Comparison of ENCODE assay signal across 22 cellular contexts in the genomic region with DNA sequence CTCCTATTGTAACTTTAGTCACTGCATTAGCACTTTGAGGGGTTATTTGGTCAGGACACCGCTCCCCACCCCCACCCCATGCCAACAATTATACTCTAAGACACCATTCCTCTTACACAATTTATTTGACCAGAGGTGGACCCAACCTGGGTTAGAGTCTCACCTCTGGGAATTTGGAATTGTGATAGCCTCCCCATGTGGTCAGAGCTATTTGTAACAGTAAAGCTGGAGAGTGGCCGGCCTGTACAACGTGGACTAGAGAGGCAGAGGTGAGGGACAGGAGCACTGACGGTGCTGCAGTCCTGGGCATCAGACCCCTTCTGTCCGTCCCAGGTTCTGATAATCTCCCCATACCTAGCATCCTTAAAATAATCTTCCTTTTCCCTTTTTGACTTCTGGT. TPM values are rescaled to one million over a fixed set of nuclear protein-coding genes. Genes with fewer than 3 reads are reported as not detected.
DNase-seq lines count a peak whose midpoint lies in the region; ATAC-seq, FAIRE-seq and TF ChIP-seq lines count a peak whose summit lies in the region.
"Had no signal": no experiment of that assay in that cellular context is flagged by ENCODE, and none has a peak within 500 bp of the region (broad histone marks: within the 10 kb centered on the region; RNA-seq: fewer than 3 reads in every experiment).

No MANE protein-coding gene starts in this region.

- H3K4me3 ChIP-seq in liver (ENCODE audit: low read depth in 1 of 3, low read length in 3 of 3) (no peak overlapping the region), HepG2 (replicated peaks in 1 of 3; ENCODE audit: insufficient read depth in 1 of 3, low read depth in 2 of 3, low read length in 3 of 3) (no peak overlapping the region), neutrophil (ENCODE audit: low read depth in 1 of 2, low read length in 1 of 2) (no peak overlapping the region)
- H3K4me3 ChIP-seq: A549; BLaER1 treated with 17β-estradiol and CSF1 and Interleukin-3, amounts not matched to agents 10 nM and 100 nM; GM23248 had no signal

- no peak for TF ChIP-seq CTCF in liver (IDR thresholded peaks at IDR 0.05; ENCODE audit: low read depth, low read length, missing input control)
- no peak; the same call in 1 of the 2 replicates for TF ChIP-seq CTCF in HepG2 (CRISPR knock-in tag; IDR thresholded peaks at IDR 0.05)
- no peak for TF ChIP-seq CTCF in neutrophil (IDR thresholded peaks at IDR 0.05)

- POLR2A ChIA-PET in HepG2 (lab: Yijun Ruan, JAX) = interaction anchor here (0.8 to 2.1 kb wide), 2 partner anchors 56 to 81 kb away, joined by 3 to 12 read pairs; partner anchors contain the start of gene AMDHD1

- ATAC-seq in HepG2 = no peak
- peak; percentile 23 for ATAC-seq in left lobe of liver

- H3K27ac ChIP-seq in liver (ENCODE audit: low read depth in 1 of 2, low read length in 2 of 2) (no peak overlapping the region), HepG2 (ENCODE audit: extremely low read length, insufficient read depth, low read length) (no peak overlapping the region), neutrophil (peak overlapping the region; percentile 98)
- H3K27ac ChIP-seq: A549, GM23248 had no signal

- H3K79me2 ChIP-seq in HepG2 (ENCODE audit: insufficient read depth, low read length) = no peaks in the 10 kb centered on the region

- FAIRE-seq in HepG2 (lab: Jason Lieb, UNC) = no peak
- no peak for FAIRE-seq in GM12891 (lab: Jason Lieb, UNC)
- FAIRE-seq: A549, G401.6, H1 had no signal

- 62% methylated on average over 5 of the region's 5 CpGs for WGBS in liver
- 79% methylated on average over 5 of the region's 5 CpGs for WGBS in HepG2 (ENCODE audit: low lambda C conversion rate)

- intact Hi-C loops in HepG2 (cut with micrococcal nuclease; ENCODE audit: unreplicated experiment) = loop anchor here (5.0 kb wide), 2 partner anchors 42 to 142 kb away; partner anchors contain the start of gene SNRPF

- CTCF ChIA-PET in HepG2 (lab: Yijun Ruan, JAX; ENCODE audit: low intra/inter-chr PET ratio, low total read pairs) = interaction anchor here (1.8 to 3.6 kb wide), 3 partner anchors 79 to 179 kb away, joined by 6 to 35 read pairs (median 7); no protein-coding TSS in a partner anchor

- H4K20me1 ChIP-seq in HepG2 (ENCODE audit: insufficient read depth, low read length) = no peaks in the 10 kb centered on the region
- H4K20me1 ChIP-seq: BLaER1 treated with 17β-estradiol and CSF1 and Interleukin-3, amounts not matched to agents 10 nM and 100 nM had no signal

- no peak overlapping the region for H3K9ac ChIP-seq in liver (ENCODE audit: low read depth in 1 of 2, low read length in 2 of 2)
- no peak overlapping the region for H3K9ac ChIP-seq in HepG2 (ENCODE audit: insufficient read depth, low read depth, low read length)
- H3K9ac ChIP-seq: BLaER1 treated with 17β-estradiol and CSF1 and Interleukin-3, amounts not matched to agents 10 nM and 100 nM; GM23248 had no signal

- DNase-seq in HepG2 (ENCODE audit: low spot score) (no peak), left lobe of liver (ENCODE audit: low spot score) (no peak), NCI-H748 treated with DMSO at 0.1 percent for 48 hours (lab: John Stamatoyannopoulos, UW) (no peak), DMS79 (lab: John Stamatoyannopoulos, UW) (no peak), GM12891 (ENCODE audit: insufficient read length, low spot score) (no peak)
- DNase-seq: 8988T; ACHN; AML-193; BE2C; Calu3; CD4-positive, alpha-beta memory T cell; COR-L47; DMS53; DND-41; GM23248; H7 had no signal

- H3K9me3 ChIP-seq in liver (ENCODE audit: control insufficient read depth in 4 of 4, low read length in 3 of 4) (no peaks in the 10 kb centered on the region), HepG2 (ENCODE audit: low read length) (no peaks in the 10 kb centered on the region), neutrophil (no peaks in the 10 kb centered on the region)
- H3K9me3 ChIP-seq: A549, BE2C had no signal

- in situ Hi-C loops in HepG2 (cut with HindIII; ENCODE audit: extremely low pct_ligation_motif_present, low pct_unique_long_range_greater_than_20kb) = loop anchor here (5.0 to 25.0 kb wide), 2 partner anchors 82 to 412 kb away; no protein-coding TSS in a partner anchor

- BruUV-seq in HepG2 (replicated peaks; lab: Mats Ljungman, UMichigan) = no TSS peak

- H3K4me1 ChIP-seq in liver (ENCODE audit: control insufficient read depth in 4 of 4, insufficient read depth in 4 of 4, low read length in 3 of 4) = peaks cover 7 to 39% (median 19%) of the 10 kb centered on the region in 4 donors
- H3K4me1 ChIP-seq in HepG2 (ENCODE audit: insufficient read depth, low read length) = peaks cover 47% of the 10 kb centered on the region
- H3K4me1 ChIP-seq in neutrophil (ENCODE audit: control insufficient read depth in 1 of 2, insufficient read depth in 1 of 2, low read depth in 1 of 2, low read length in 1 of 2) = peaks cover 41 to 44% of the 10 kb centered on the region in 2 experiments
- H3K4me1 ChIP-seq: BE2C had no signal

- H3K36me3 ChIP-seq in liver (ENCODE audit: control insufficient read depth in 4 of 4, insufficient read depth in 3 of 4, low read depth in 1 of 4, low read length in 3 of 4) (peaks cover 0 to 23% (median 16%) of the 10 kb centered on the region in 4 donors), HepG2 (replicated peaks in 1 of 2; ENCODE audit: control insufficient read depth in 1 of 2, insufficient read depth in 2 of 2, low read length in 2 of 2) (peaks cover 3 to 16% of the 10 kb centered on the region in 2 experiments; a peak in 3 of 5 replicates), neutrophil (peaks cover 59% of the 10 kb centered on the region)
- H3K36me3 ChIP-seq: BE2C had no signal

- no peak for TF ChIP-seq EP300 in HepG2 (IDR thresholded peaks at IDR 0.05; ENCODE audit: low read depth in 2 of 2, low read length in 2 of 2)
- no peak for TF ChIP-seq EP300 in HepG2 (CRISPR knock-in tag; IDR thresholded peaks at IDR 0.05; ENCODE audit: borderline replicate concordance)

- peak; percentile 26 to 27 for TF ChIP-seq RAD21 in liver (IDR thresholded peaks at IDR 0.05)
- no peak for TF ChIP-seq RAD21 in HepG2 (CRISPR knock-in tag; IDR thresholded peaks at IDR 0.05)

- TF ChIP-seq POLR2A in HepG2 (IDR thresholded peaks at IDR 0.05; ENCODE audit: insufficient read depth in 1 of 2, low read depth in 2 of 2, low read length in 2 of 2) (no peak), GM12891 (IDR thresholded peaks at IDR 0.05; ENCODE audit: low read depth, low read length) (no peak)

- H3K27me3 ChIP-seq in liver (ENCODE audit: control insufficient read depth in 4 of 4, insufficient read depth in 4 of 4, low read length in 3 of 4) (no peaks in the 10 kb centered on the region), HepG2 (ENCODE audit: control insufficient read depth in 1 of 2, insufficient read depth in 2 of 2, low read length in 2 of 2) (no peaks in the 10 kb centered on the region), neutrophil (no peaks in the 10 kb centered on the region)
- H3K27me3 ChIP-seq: BE2C; BLaER1 treated with 17β-estradiol and CSF1 and Interleukin-3, amounts not matched to agents 10 nM and 100 nM had no signal

- no peak overlapping the region for H3K4me2 ChIP-seq in HepG2 (ENCODE audit: low read depth, low read length)
- H3K4me2 ChIP-seq: A549 had no signal

- no peak overlapping the region for H2AFZ ChIP-seq in HepG2 (ENCODE audit: low read length)
- H2AFZ ChIP-seq: GM23248 had no signal

RNA-seq across cellular contexts. Expression of gene HAL, which starts 3.3 kb away (rescaled TPM):
- total RNA-seq in liver (100 to 1,000 TPM; 125 to 174 TPM), HepG2 (2016; rRNA removed; fragmentation: Illumina TruSeq; extraction: Trizol) (0.56 and 0.89 TPM in 2 replicates), left lobe of liver (210 TPM)
- polyA plus RNA-seq in liver (100 to 1,000 TPM in 1 of 2 donors, 10 to 100 TPM in 1; 62.4 to 114 TPM), HepG2 (2011; rRNA removed) (37.8 and 63.7 TPM in 2 replicates)
- 0.10 and 0.26 TPM in 2 replicates for total RNA-seq in HepG2 (2016; cell fraction: cytosol; rRNA removed; fragmentation: Illumina TruSeq; extraction: Trizol; ENCODE audit: low read depth)
- 0.58 and 1.1 TPM in 2 replicates for total RNA-seq in HepG2 (2016; cell fraction: insoluble cytoplasmic fraction; rRNA removed; fragmentation: Illumina TruSeq; extraction: Trizol)
- total RNA-seq in HepG2 (2016; cell fraction: membrane; rRNA removed; fragmentation: Illumina TruSeq; extraction: Trizol) = 0.22 and 0.59 TPM in 2 replicates
- 1.8 and 2.1 TPM in 2 replicates for total RNA-seq in HepG2 (2016; cell fraction: nucleus; rRNA removed; fragmentation: Illumina TruSeq; extraction: Trizol)
- polyA plus RNA-seq in HepG2 (2011; cell fraction: cytosol; rRNA removed) = 17.0 and 30.5 TPM in 2 replicates
- polyA plus RNA-seq in HepG2 (2011; cell fraction: nucleus; rRNA removed) = 159 and 187 TPM in 2 replicates
- polyA plus RNA-seq in HepG2 (2012) = 38.1 and 88.4 TPM in 2 replicates
- 0.11 TPM in 2 replicates for polyA plus RNA-seq in HepG2 (2016; cell fraction: cytosol; fragmentation: Illumina TruSeq; extraction: Trizol; ENCODE audit: low read depth)
- 0.50 and 0.67 TPM in 2 replicates for polyA plus RNA-seq in HepG2 (2016; cell fraction: insoluble cytoplasmic fraction; fragmentation: Illumina TruSeq; extraction: Trizol; ENCODE audit: low read depth)
- polyA plus RNA-seq in HepG2 (2016; cell fraction: membrane; fragmentation: Illumina TruSeq; extraction: Trizol; ENCODE audit: low read depth) = 0.20 and 0.25 TPM in 2 replicates
- polyA plus RNA-seq in HepG2 (2016; cell fraction: nucleus; fragmentation: Illumina TruSeq; extraction: Trizol; ENCODE audit: insufficient read depth, low read depth) = 1.8 and 2.3 TPM in 2 replicates
- 3.5 and 84.7 TPM in 2 replicates for polyA minus RNA-seq in HepG2 (2011; rRNA and poly(A)+ RNA removed; ENCODE audit: low replicate concordance)
- polyA minus RNA-seq in HepG2 (2011; cell fraction: cytosol; rRNA and poly(A)+ RNA removed) = 24.7 and 49.8 TPM in 2 replicates
- polyA minus RNA-seq in HepG2 (2011; cell fraction: nucleus; rRNA and poly(A)+ RNA removed) = 65.0 and 124 TPM in 2 replicates
- not detected for polyA plus RNA-seq in GM12891 (2012; ENCODE audit: low read depth, missing spikeins)
- total RNA-seq: GM23248 had no signal
- polyA plus RNA-seq: CD4-positive, alpha-beta memory T cell; GM23248 had no signal

RNA-seq across cellular contexts. Expression of gene LTA4H, which starts 35.9 kb away (rescaled TPM):
- 10 to 100 TPM; 25.1 to 34.5 TPM for total RNA-seq in liver
- polyA plus RNA-seq in liver = 10 to 100 TPM; 16.6 to 16.7 TPM
- total RNA-seq in HepG2 (2016; rRNA removed; fragmentation: Illumina TruSeq; extraction: Trizol) = 90.4 and 114 TPM in 2 replicates
- 19.9 and 28.2 TPM in 2 replicates for total RNA-seq in HepG2 (2016; cell fraction: cytosol; rRNA removed; fragmentation: Illumina TruSeq; extraction: Trizol; ENCODE audit: low read depth)
- total RNA-seq in HepG2 (2016; cell fraction: insoluble cytoplasmic fraction; rRNA removed; fragmentation: Illumina TruSeq; extraction: Trizol) = 86.9 and 108 TPM in 2 replicates
- 66.0 and 81.9 TPM in 2 replicates for total RNA-seq in HepG2 (2016; cell fraction: membrane; rRNA removed; fragmentation: Illumina TruSeq; extraction: Trizol)
- total RNA-seq in HepG2 (2016; cell fraction: nucleus; rRNA removed; fragmentation: Illumina TruSeq; extraction: Trizol) = 54.5 and 55.7 TPM in 2 replicates
- polyA plus RNA-seq in HepG2 (2011; rRNA removed) = 74.4 and 87.5 TPM in 2 replicates
- polyA plus RNA-seq in HepG2 (2011; cell fraction: cytosol; rRNA removed) = 50.8 and 73.9 TPM in 2 replicates
- polyA plus RNA-seq in HepG2 (2011; cell fraction: nucleus; rRNA removed) = 43.0 and 54.3 TPM in 2 replicates
- polyA plus RNA-seq in HepG2 (2012) = 111 and 121 TPM in 2 replicates
- 22.4 and 25.2 TPM in 2 replicates for polyA plus RNA-seq in HepG2 (2016; cell fraction: cytosol; fragmentation: Illumina TruSeq; extraction: Trizol; ENCODE audit: low read depth)
- 97.9 and 98.6 TPM in 2 replicates for polyA plus RNA-seq in HepG2 (2016; cell fraction: insoluble cytoplasmic fraction; fragmentation: Illumina TruSeq; extraction: Trizol; ENCODE audit: low read depth)
- polyA plus RNA-seq in HepG2 (2016; cell fraction: membrane; fragmentation: Illumina TruSeq; extraction: Trizol; ENCODE audit: low read depth) = 49.0 and 58.4 TPM in 2 replicates
- polyA plus RNA-seq in HepG2 (2016; cell fraction: nucleus; fragmentation: Illumina TruSeq; extraction: Trizol; ENCODE audit: insufficient read depth, low read depth) = 57.8 and 60.3 TPM in 2 replicates
- 53.9 and 54.2 TPM in 2 replicates for polyA minus RNA-seq in HepG2 (2011; rRNA and poly(A)+ RNA removed; ENCODE audit: low replicate concordance)
- polyA minus RNA-seq in HepG2 (2011; cell fraction: cytosol; rRNA and poly(A)+ RNA removed) = 45.7 and 50.7 TPM in 2 replicates
- 50.5 and 65.3 TPM in 2 replicates for polyA minus RNA-seq in HepG2 (2011; cell fraction: nucleus; rRNA and poly(A)+ RNA removed)
- total RNA-seq in left lobe of liver = 17.7 TPM
- 38.9 TPM for polyA plus RNA-seq in GM12891 (2012; ENCODE audit: low read depth, missing spikeins)

RNA-seq across cellular contexts. Expression of gene AMDHD1, which starts 56.4 kb away (rescaled TPM):
- total RNA-seq in liver (100 to 1,000 TPM in 1 of 2 donors, 10 to 100 TPM in 1; 56.7 to 124 TPM), HepG2 (2016; rRNA removed; fragmentation: Illumina TruSeq; extraction: Trizol) (6.2 and 6.5 TPM in 2 replicates), left lobe of liver (81.5 TPM)
- polyA plus RNA-seq in liver (100 to 1,000 TPM in 1 of 2 donors, 10 to 100 TPM in 1; 50.3 to 105 TPM), HepG2 (2011; rRNA removed) (29.6 and 31.5 TPM in 2 replicates)
- total RNA-seq in HepG2 (2016; cell fraction: cytosol; rRNA removed; fragmentation: Illumina TruSeq; extraction: Trizol; ENCODE audit: low read depth) = 0.91 and 1.2 TPM in 2 replicates
- 6.5 and 6.7 TPM in 2 replicates for total RNA-seq in HepG2 (2016; cell fraction: insoluble cytoplasmic fraction; rRNA removed; fragmentation: Illumina TruSeq; extraction: Trizol)
- total RNA-seq in HepG2 (2016; cell fraction: membrane; rRNA removed; fragmentation: Illumina TruSeq; extraction: Trizol) = 2.3 and 2.7 TPM in 2 replicates
- total RNA-seq in HepG2 (2016; cell fraction: nucleus; rRNA removed; fragmentation: Illumina TruSeq; extraction: Trizol) = 4.1 and 7.2 TPM in 2 replicates
- 16.5 and 18.2 TPM in 2 replicates for polyA plus RNA-seq in HepG2 (2011; cell fraction: cytosol; rRNA removed)
- polyA plus RNA-seq in HepG2 (2011; cell fraction: nucleus; rRNA removed) = 119 and 127 TPM in 2 replicates
- polyA plus RNA-seq in HepG2 (2012) = 21.2 and 31.4 TPM in 2 replicates
- 0.93 and 1.1 TPM in 2 replicates for polyA plus RNA-seq in HepG2 (2016; cell fraction: cytosol; fragmentation: Illumina TruSeq; extraction: Trizol; ENCODE audit: low read depth)
- 6.7 and 6.9 TPM in 2 replicates for polyA plus RNA-seq in HepG2 (2016; cell fraction: insoluble cytoplasmic fraction; fragmentation: Illumina TruSeq; extraction: Trizol; ENCODE audit: low read depth)
- polyA plus RNA-seq in HepG2 (2016; cell fraction: membrane; fragmentation: Illumina TruSeq; extraction: Trizol; ENCODE audit: low read depth) = 1.9 and 2.6 TPM in 2 replicates
- 16.1 and 17.7 TPM in 2 replicates for polyA plus RNA-seq in HepG2 (2016; cell fraction: nucleus; fragmentation: Illumina TruSeq; extraction: Trizol; ENCODE audit: insufficient read depth, low read depth)
- polyA minus RNA-seq in HepG2 (2011; rRNA and poly(A)+ RNA removed; ENCODE audit: low replicate concordance) = 1.8 and 25.6 TPM in 2 replicates
- polyA minus RNA-seq in HepG2 (2011; cell fraction: cytosol; rRNA and poly(A)+ RNA removed) = 8.2 and 13.4 TPM in 2 replicates
- 15.7 and 18.8 TPM in 2 replicates for polyA minus RNA-seq in HepG2 (2011; cell fraction: nucleus; rRNA and poly(A)+ RNA removed)
- 0.12 TPM for polyA plus RNA-seq in GM12891 (2012; ENCODE audit: low read depth, missing spikeins)
- total RNA-seq: H1 had no signal

RNA-seq across cellular contexts. Expression of gene CCDC38, which starts 57.1 kb away (rescaled TPM):
- total RNA-seq in liver (1 to 10 TPM; 1.3 to 1.4 TPM), HepG2 (2016; rRNA removed; fragmentation: Illumina TruSeq; extraction: Trizol) (0.18 and 0.24 TPM in 2 replicates), left lobe of liver (0.93 TPM)
- polyA plus RNA-seq in liver (under 1 TPM; 0.46 to 0.61 TPM), HepG2 (2011; rRNA removed) (0.30 and 0.32 TPM in 2 replicates)
- total RNA-seq in HepG2 (2016; cell fraction: cytosol; rRNA removed; fragmentation: Illumina TruSeq; extraction: Trizol; ENCODE audit: low read depth) = 0.10 and 0.18 TPM in 2 replicates
- total RNA-seq in HepG2 (2016; cell fraction: insoluble cytoplasmic fraction; rRNA removed; fragmentation: Illumina TruSeq; extraction: Trizol) = 0.18 and 0.22 TPM in 2 replicates
- 0.24 and 0.53 TPM in 2 replicates for total RNA-seq in HepG2 (2016; cell fraction: membrane; rRNA removed; fragmentation: Illumina TruSeq; extraction: Trizol)
- 0.22 and 0.31 TPM in 2 replicates for total RNA-seq in HepG2 (2016; cell fraction: nucleus; rRNA removed; fragmentation: Illumina TruSeq; extraction: Trizol)
- 0.13 and 0.35 TPM in 2 replicates for polyA plus RNA-seq in HepG2 (2011; cell fraction: cytosol; rRNA removed)
- polyA plus RNA-seq in HepG2 (2011; cell fraction: nucleus; rRNA removed) = 0.13 and 0.17 TPM in 2 replicates
- 0.36 and 0.39 TPM in 2 replicates for polyA plus RNA-seq in HepG2 (2012)
- 0.05 and 0.08 TPM in 2 replicates for polyA plus RNA-seq in HepG2 (2016; cell fraction: cytosol; fragmentation: Illumina TruSeq; extraction: Trizol; ENCODE audit: low read depth)
- 0.29 and 0.36 TPM in 2 replicates for polyA plus RNA-seq in HepG2 (2016; cell fraction: insoluble cytoplasmic fraction; fragmentation: Illumina TruSeq; extraction: Trizol; ENCODE audit: low read depth)
- polyA plus RNA-seq in HepG2 (2016; cell fraction: membrane; fragmentation: Illumina TruSeq; extraction: Trizol; ENCODE audit: low read depth) = 0.17 and 0.19 TPM in 2 replicates
- polyA plus RNA-seq in HepG2 (2016; cell fraction: nucleus; fragmentation: Illumina TruSeq; extraction: Trizol; ENCODE audit: insufficient read depth, low read depth) = 0.35 and 0.41 TPM in 2 replicates
- 0.16 TPM in 1 of 2 replicates, not detected in the other for polyA minus RNA-seq in HepG2 (2011; rRNA and poly(A)+ RNA removed; ENCODE audit: low replicate concordance)
- 0.35 TPM in 1 of 2 replicates, not detected in the other for polyA minus RNA-seq in HepG2 (2011; cell fraction: cytosol; rRNA and poly(A)+ RNA removed)
- 0.26 and 1.1 TPM in 2 replicates for polyA minus RNA-seq in HepG2 (2011; cell fraction: nucleus; rRNA and poly(A)+ RNA removed)
- not detected for polyA plus RNA-seq in GM12891 (2012; ENCODE audit: low read depth, missing spikeins)
- total RNA-seq: Calu3, H1, H7 had no signal
- polyA plus RNA-seq: H1 had no signal

Comparison
In these comparisons a context has a peak if more than half of its experiments do, and no peak if none do; other contexts are left out.
1. RNA of gene HAL, which starts 3.3 kb away (total RNA-seq): 210 TPM in left lobe of liver (single experiment) and 125 to 174 TPM in liver; 0.10 to 2.1 TPM in HepG2; every median in the first group is over 10 times any median in the second.
2. RNA of gene AMDHD1, which starts 56.4 kb away (total RNA-seq): 56.7 to 124 TPM in liver and 81.5 TPM in left lobe of liver (single experiment); 0.91 to 7.2 TPM in HepG2; every median in the first group is over 4 times any median in the second.